19 cellular contexts compared by ENCODE assay signal in the genomic region with DNA sequence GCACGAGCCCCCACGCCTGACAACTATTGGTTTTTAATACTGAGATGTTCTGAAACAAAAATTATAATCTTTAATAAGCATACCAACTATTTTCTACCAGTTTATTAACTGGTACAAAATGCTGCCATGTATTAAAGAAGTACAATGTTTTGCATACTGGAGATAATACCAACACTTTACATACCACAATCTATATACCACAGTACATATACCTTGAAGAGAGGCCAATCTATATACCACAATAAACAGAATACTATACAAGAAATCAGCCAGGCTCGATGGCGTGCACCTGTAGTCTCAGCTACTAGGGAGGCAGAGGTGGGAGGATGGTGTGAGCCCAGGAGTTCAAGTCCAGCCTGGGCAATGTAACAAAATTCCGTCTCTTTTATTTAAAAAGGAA. TPM values are rescaled to one million over a fixed set of nuclear protein-coding genes. Genes with fewer than 3 reads are reported as not detected.
DNase-seq lines count a peak whose midpoint lies in the region; ATAC-seq lines count a peak whose summit lies in the region.
"Had no signal": no experiment of that assay in that cellular context is flagged by ENCODE, and none has a peak within 500 bp of the region (broad histone marks: within the 10 kb centered on the region; RNA-seq: fewer than 3 reads in every experiment).

No MANE protein-coding gene starts in this region.

- H3K36me3 Mint-ChIP-seq in activated T-cell treated with anti-CD3 and anti-CD28 coated beads, Interleukin-2, amount 50 U/mL, for 24 hours (ENCODE audit: low read depth), result peaks cover 47% of the 10 kb centered on the region
- peaks cover 3% of the 10 kb centered on the region for H3K36me3 Mint-ChIP-seq in T-helper 17 cell (ENCODE audit: low read depth)
- H3K36me3 Mint-ChIP-seq in memory B cell, result peaks cover 8% of the 10 kb centered on the region

- ATAC-seq in T-helper 17 cell (no peak), memory B cell (ENCODE audit: low read depth) (no peak), GM19328 (IDR thresholded peaks at IDR 0.05; ENCODE audit: unreplicated experiment) (no peak)

- H3K4me1 Mint-ChIP-seq in activated T-cell treated with anti-CD3 and anti-CD28 coated beads, Interleukin-2, amount 50 U/mL, for 24 hours (ENCODE audit: low read depth), result peaks cover 62% of the 10 kb centered on the region
- H3K4me1 Mint-ChIP-seq in T-helper 17 cell, result peaks cover 32% of the 10 kb centered on the region
- H3K4me1 Mint-ChIP-seq in memory B cell, result peaks cover 21% of the 10 kb centered on the region

- no peaks in the 10 kb centered on the region for H3K27me3 Mint-ChIP-seq in activated T-cell treated with anti-CD3 and anti-CD28 coated beads, Interleukin-2, amount 50 U/mL, for 24 hours
- no peaks in the 10 kb centered on the region for H3K27me3 Mint-ChIP-seq in T-helper 17 cell
- H3K27me3 Mint-ChIP-seq in memory B cell, result no peaks in the 10 kb centered on the region
- H3K27me3 Mint-ChIP-seq: CD4-positive, alpha-beta memory T cell; CD4-positive, CD25-positive, alpha-beta regulatory T cell; CD8-positive, alpha-beta memory T cell had no signal

- DNase-seq in activated T-cell treated with anti-CD3 and anti-CD28 coated beads, Interleukin-2, amount 50 U/mL, for 24 hours, result no peak
- no peak for DNase-seq in activated T-cell treated with anti-CD3 and anti-CD28 coated beads, Interleukin-2, amount 50 U/mL, for 1 hour
- DNase-seq in T-helper 17 cell, result no peak
- DNase-seq in memory B cell (ENCODE audit: low spot score in 2 of 2), result no peak
- no peak for DNase-seq in NCI-H510A treated with DMSO at 0.1 percent for 48 hours (lab: John Stamatoyannopoulos, UW)
- no peak for DNase-seq in DMS114 treated with DMSO at 0.1 percent for 48 hours (lab: John Stamatoyannopoulos, UW; ENCODE audit: unreplicated experiment)
- DNase-seq: 8988T; ACHN; BE2C; C1 segment of cervical spinal cord; CD4-positive, alpha-beta memory T cell; CD4-positive, CD25-positive, alpha-beta regulatory T cell; CD8-positive, alpha-beta memory T cell; COR-L47; DMS 273 treated with DMSO at 0.1 percent for 48 hours; DMS79 treated with DMSO at 0.1 percent for 48 hours; GF-D8 had no signal

- H3K9me3 Mint-ChIP-seq in activated T-cell treated with anti-CD3 and anti-CD28 coated beads, Interleukin-2, amount 50 U/mL, for 24 hours, result no peaks in the 10 kb centered on the region
- no peaks in the 10 kb centered on the region for H3K9me3 Mint-ChIP-seq in memory B cell
- H3K9me3 Mint-ChIP-seq: CD14-positive monocyte; CD4-positive, alpha-beta memory T cell; CD4-positive, CD25-positive, alpha-beta regulatory T cell; CD8-positive, alpha-beta memory T cell had no signal

- no peaks in the 10 kb centered on the region for H3K9me3 ChIP-seq in T-helper 17 cell (ENCODE audit: control insufficient read depth, low read length, poor library complexity, severe bottlenecking)
- H3K9me3 ChIP-seq: BE2C had no signal

- no peak overlapping the region for H3K4me3 Mint-ChIP-seq in activated T-cell treated with anti-CD3 and anti-CD28 coated beads, Interleukin-2, amount 50 U/mL, for 24 hours
- no peak overlapping the region for H3K4me3 Mint-ChIP-seq in T-helper 17 cell
- no peak overlapping the region for H3K4me3 Mint-ChIP-seq in memory B cell
- H3K4me3 Mint-ChIP-seq: CD14-positive monocyte had no signal

- H3K27ac Mint-ChIP-seq in activated T-cell treated with anti-CD3 and anti-CD28 coated beads, Interleukin-2, amount 50 U/mL, for 24 hours, result peak overlapping the region; percentile 6
- peak overlapping the region; percentile 51 for H3K27ac Mint-ChIP-seq in T-helper 17 cell
- H3K27ac Mint-ChIP-seq in memory B cell, result peak overlapping the region; percentile 3
- H3K27ac Mint-ChIP-seq: CD4-positive, alpha-beta memory T cell had no signal

RNA-seq across cellular contexts. Expression of a gene that starts 9.9 kb away (rescaled TPM):
- total RNA-seq in T-helper 17 cell, result 10 to 100 TPM; 63.4 to 79.6 TPM
